1 cellular context compared by ENCODE assay signal in genomic region chr3:102037209-102037608, GRCh38.
TF ChIP-seq lines count a peak whose summit lies in the region.

No MANE protein-coding gene starts in this region.

TF ChIP-seq in IMR-90, 13 proteins besides CTCF, POLR2A, EP300 and RAD21:
- TF ChIP-seq RFX5 (IDR thresholded peaks at IDR 0.05; ENCODE audit: low read depth, low read length) (no peak), CEBPB (IDR thresholded peaks at IDR 0.05; ENCODE audit: low read depth, low read length) (no peak), MAZ (IDR thresholded peaks at IDR 0.05; ENCODE audit: borderline replicate concordance, low read depth, low read length) (no peak), USF2 (IDR thresholded peaks at IDR 0.05; ENCODE audit: low read depth, low read length) (no peak), MXI1 (IDR thresholded peaks at IDR 0.05; ENCODE audit: borderline replicate concordance, low read depth, low read length) (no peak), FOS (IDR thresholded peaks at IDR 0.05; ENCODE audit: low read depth, low read length) (no peak), RCOR1 (IDR thresholded peaks at IDR 0.05; ENCODE audit: insufficient replicate concordance, low read length) (no peak), BHLHE40 (IDR thresholded peaks at IDR 0.05; ENCODE audit: low read depth, low read length) (no peak), MAFK (IDR thresholded peaks at IDR 0.05; ENCODE audit: low read depth, low read length) (no peak), CHD1 (IDR thresholded peaks at IDR 0.05; ENCODE audit: low read depth, low read length) (no peak), NFE2L2 (IDR thresholded peaks at IDR 0.05; ENCODE audit: low read depth, low read length) (no peak), SMC3 (IDR thresholded peaks at IDR 0.05; ENCODE audit: low read depth, low read length) (no peak), ELK1 (IDR thresholded peaks at IDR 0.05; ENCODE audit: borderline replicate concordance, low read depth, low read length) (no peak)
